11 cellular contexts compared by ENCODE assay signal in genomic region chr4:87030606-87031441, GRCh38.
A peak's percentile ranks its signal among the peaks of the same experiment; 100 is the strongest.
DNase-seq lines count a peak whose midpoint lies in the region; ATAC-seq and TF ChIP-seq lines count a peak whose summit lies in the region.
"Had no signal": no experiment of that assay in that cellular context is flagged by ENCODE, and none has a peak within 500 bp of the region (broad histone marks: within the 10 kb centered on the region; RNA-seq: fewer than 3 reads in every experiment).

No MANE protein-coding gene starts in this region.

- peak in 65 of 76 experiments; percentile 6 to 87 (median 44) for DNase-seq in HUDEP-2 (lab: John Stamatoyannopoulos, UW; ENCODE audit: unreplicated experiment in 76 of 76)
- no peak for DNase-seq in adrenal gland
- no peak for DNase-seq in hepatocyte (ENCODE audit: low spot score)
- no peak for DNase-seq in activated T-cell treated with anti-CD3 and anti-CD28 coated beads, Interleukin-2, amount 50 U/mL, for 1 hour
- DNase-seq: activated CD4-positive, CD25-positive, alpha-beta regulatory T cell; amniotic stem cell; NCI-H345 had no signal

- no peak overlapping the region for H2AFZ ChIP-seq in hepatocyte

- no peaks in the 10 kb centered on the region for H3K36me3 ChIP-seq in adrenal gland (replicated peaks in 1 of 2)
- H3K36me3 ChIP-seq in hepatocyte (replicated peaks; ENCODE audit: insufficient read depth, low read depth), result no peaks in the 10 kb centered on the region
- H3K36me3 ChIP-seq in skeletal muscle tissue (ENCODE audit: control insufficient read depth in 3 of 3, insufficient read depth in 3 of 3, low read length in 3 of 3), result no peaks in the 10 kb centered on the region

- H3K27me3 ChIP-seq in adrenal gland, result no peaks in the 10 kb centered on the region
- no peaks in the 10 kb centered on the region for H3K27me3 ChIP-seq in hepatocyte
- H3K27me3 ChIP-seq in skeletal muscle tissue (ENCODE audit: control insufficient read depth in 3 of 3, insufficient read depth in 3 of 3, low read length in 3 of 3), result no peaks in the 10 kb centered on the region

- H3K4me3 ChIP-seq in adrenal gland (no peak overlapping the region), hepatocyte (no peak overlapping the region), skeletal muscle tissue (ENCODE audit: low read length in 3 of 3) (peak overlapping the region; percentile 39 to 49 (median 42))

- H3K79me2 ChIP-seq in hepatocyte, result peaks cover 100% of the 10 kb centered on the region

- peak overlapping the region; percentile 41 to 75 (median 57) for H3K9ac ChIP-seq in skeletal muscle tissue (ENCODE audit: low read depth in 1 of 3, low read length in 3 of 3)

- no peak for TF ChIP-seq CTCF in adrenal gland (IDR thresholded peaks at IDR 0.05)
- TF ChIP-seq CTCF in hepatocyte (IDR thresholded peaks at IDR 0.05; ENCODE audit: poor library complexity), result no peak

- H3K9me3 ChIP-seq in adrenal gland (replicated peaks in 1 of 3) (no peaks in the 10 kb centered on the region), hepatocyte (ENCODE audit: low read depth) (no peaks in the 10 kb centered on the region), skeletal muscle tissue (ENCODE audit: control insufficient read depth in 3 of 3, low read length in 3 of 3) (no peaks in the 10 kb centered on the region)

- WGBS in adrenal gland, 4 donors, result 65 to 73% (median 68%) methylated on average over 15 of the region's 15 CpGs
- 29% methylated on average over 15 of the region's 15 CpGs for whole genome bisulfite sequencing in hepatocyte (ENCODE audit: low lambda C conversion rate, missing lambda C conversion rate)

- no peak for TF ChIP-seq POLR2A in adrenal gland (IDR thresholded peaks at IDR 0.05)

- H3K4me1 ChIP-seq in adrenal gland (replicated peaks in 1 of 2) (peaks cover 64 to 99% of the 10 kb centered on the region in 2 donors), hepatocyte (ENCODE audit: insufficient read depth) (peaks cover 50% of the 10 kb centered on the region), skeletal muscle tissue (ENCODE audit: control insufficient read depth in 3 of 3, insufficient read depth in 3 of 3, low read length in 3 of 3) (peaks cover 82 to 92% (median 85%) of the 10 kb centered on the region in 3 donors)

- H4K20me1 ChIP-seq in hepatocyte (ENCODE audit: insufficient read depth, poor library complexity, severe bottlenecking), result peaks cover 47% of the 10 kb centered on the region

- peak overlapping the region in 3 of 5 donors; percentile 25 to 78 (median 48) for H3K27ac ChIP-seq in adrenal gland
- peak overlapping the region; percentile 65 for H3K27ac ChIP-seq in hepatocyte
- peak overlapping the region; percentile 68 for H3K27ac ChIP-seq in skeletal muscle tissue (ENCODE audit: low read depth, low read length)

- H3K9me2 ChIP-seq in hepatocyte (replicated peaks; ENCODE audit: insufficient read depth), result no peaks in the 10 kb centered on the region

- peak overlapping the region; percentile 67 for H3K4me2 ChIP-seq in hepatocyte

- intact Hi-C loops in adrenal gland (cut with DNase I), result no loop called here

- ATAC-seq in GM18498 (IDR thresholded peaks at IDR 0.05; ENCODE audit: unreplicated experiment) (no peak), HG03354 (IDR thresholded peaks at IDR 0.05; ENCODE audit: poor library complexity, severe bottlenecking, unreplicated experiment) (no peak), HG03095 (IDR thresholded peaks at IDR 0.05; ENCODE audit: unreplicated experiment) (no peak)

Comparison
In these comparisons a context has a peak if more than half of its experiments do, and no peak if none do; other contexts are left out.
1. DNase-seq: peak in HUDEP-2 (65 of 76); none in adrenal gland (0 of 7), hepatocyte (single experiment) and activated T-cell treated with anti-CD3 and anti-CD28 coated beads, Interleukin-2, amount 50 U/mL, for 1 hour (single experiment).
2. H3K4me3 ChIP-seq: peak in skeletal muscle tissue (3 of 3); none in adrenal gland (0 of 4) and hepatocyte (single experiment).
3. Peak in every context shown above with its lines, with median percentiles within 50 percentile points of each other: H3K27ac ChIP-seq.